Comparison of ENCODE assay signal across 7 cellular contexts in genomic region chr2:18156421-18156820, GRCh38.
"Had no signal": no experiment of that assay in that cellular context is flagged by ENCODE, and none has a peak within 500 bp of the region (broad histone marks: within the 10 kb centered on the region; RNA-seq: fewer than 3 reads in every experiment).

No MANE protein-coding gene starts in this region.

- H3K4me3 ChIP-seq: GM23248, HAP-1 had no signal

- H3K27ac ChIP-seq: GM23248, HL-60, KMS-11 had no signal

- H3K36me3 ChIP-seq: HAP-1 had no signal

- H3K4me1 ChIP-seq: HAP-1 had no signal

- H3K9me3 ChIP-seq: HAP-1 had no signal

- DNase-seq: GM23248, GOT3, H7, KBM-7 had no signal
